In genomic region chr1:53246261-53247134, GRCh38 we compare ENCODE assay signal across 1 cellular context.
TF ChIP-seq lines count a peak whose summit lies in the region.

No MANE protein-coding gene starts in this region.

TF ChIP-seq in IMR-90, 13 proteins besides CTCF, POLR2A, EP300 and RAD21 (continued from another document):
- no peak for TF ChIP-seq USF2 (IDR thresholded peaks at IDR 0.05; ENCODE audit: low read depth, low read length)
- TF ChIP-seq MAFK (IDR thresholded peaks at IDR 0.05; ENCODE audit: low read depth, low read length), result peak; percentile 64; the same call in 1 of the 2 replicates
- TF ChIP-seq CHD1 (IDR thresholded peaks at IDR 0.05; ENCODE audit: low read depth, low read length), result no peak
- peak; percentile 72 for TF ChIP-seq MAZ (IDR thresholded peaks at IDR 0.05; ENCODE audit: borderline replicate concordance, low read depth, low read length)
- TF ChIP-seq BHLHE40 (IDR thresholded peaks at IDR 0.05; ENCODE audit: low read depth, low read length), result peak; percentile 24; the same call in 1 of the 2 replicates
